ENCODE assay signal across 1 cellular context in the genomic region with DNA sequence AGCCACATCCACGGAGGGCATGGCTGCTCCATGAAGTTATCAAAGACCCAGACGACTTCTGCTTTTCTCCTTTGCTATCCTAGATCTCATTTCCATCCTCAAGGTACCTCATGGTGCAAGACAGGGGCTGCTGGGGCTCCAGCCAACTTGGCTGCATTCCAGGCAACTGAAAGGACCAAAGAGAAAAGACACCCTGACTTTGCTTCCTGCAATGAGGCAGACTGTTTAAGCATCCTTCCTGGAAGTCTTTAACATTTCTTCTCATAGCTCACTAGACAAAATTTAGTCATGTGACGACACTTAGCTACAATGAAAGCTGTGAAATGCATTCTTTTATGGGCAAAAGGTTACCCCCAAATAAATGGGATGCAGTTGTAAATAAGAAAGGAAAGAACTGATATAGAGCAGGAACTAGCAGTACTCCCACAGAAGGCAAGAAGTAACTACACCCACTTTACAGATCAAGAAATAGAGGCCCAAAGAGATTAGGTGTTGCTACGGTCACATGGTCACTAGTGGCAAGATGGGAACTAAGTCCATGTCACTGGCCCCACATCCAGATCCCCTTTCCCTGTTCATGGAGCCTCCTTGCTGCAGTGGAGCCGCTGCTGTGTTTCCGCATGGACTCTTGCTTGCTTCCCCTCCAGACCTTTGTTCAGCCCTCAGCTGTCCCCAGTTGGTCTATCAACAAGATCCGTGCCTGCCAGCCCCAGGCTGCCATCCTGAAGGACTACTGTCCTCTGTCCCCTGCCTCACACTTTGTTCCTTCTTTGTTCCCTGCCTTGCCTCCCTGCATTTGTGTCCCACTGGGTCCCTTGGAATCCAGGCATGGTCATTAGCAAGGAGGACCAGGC.
TF ChIP-seq lines count a peak whose summit lies in the region.

No MANE protein-coding gene starts in this region.

TF ChIP-seq in HepG2, 621 proteins besides CTCF, POLR2A, EP300 and RAD21 (continued from another document):
- TF ChIP-seq ZBTB46 (CRISPR knock-in tag; IDR thresholded peaks at IDR 0.05; ENCODE audit: borderline replicate concordance) (0 out of 2 replicates have a peak, but pooled peaks have one; percentile 58), ZNF362 (CRISPR knock-in tag; IDR thresholded peaks at IDR 0.05; ENCODE audit: borderline replicate concordance) (0 out of 2 replicates have a peak, but pooled peaks have one; percentile 1), RFXAP (CRISPR knock-in tag; IDR thresholded peaks at IDR 0.05; ENCODE audit: borderline replicate concordance) (no peak), ZFP36L1 (CRISPR knock-in tag; IDR thresholded peaks at IDR 0.05) (no peak), ZBTB38 (CRISPR knock-in tag; IDR thresholded peaks at IDR 0.05) (peak; percentile 46; the same call in 1 of the 2 replicates), DMAP1 (CRISPR knock-in tag; IDR thresholded peaks at IDR 0.05) (no peak), CENPT (CRISPR knock-in tag; IDR thresholded peaks at IDR 0.05; ENCODE audit: low read depth) (no peak), ZNF598 (CRISPR knock-in tag; IDR thresholded peaks at IDR 0.05; ENCODE audit: borderline replicate concordance) (peak; percentile 22; the same call in 1 of the 2 replicates), ZNF724P (CRISPR knock-in tag; IDR thresholded peaks at IDR 0.05; ENCODE audit: borderline replicate concordance) (no peak; the same call in 1 of the 2 replicates), BRD4 (CRISPR knock-in tag; IDR thresholded peaks at IDR 0.05) (no peak; the same call in 1 of the 2 replicates), CREB1 (IDR thresholded peaks at IDR 0.05) (no peak), CREB1 (CRISPR knock-in tag; IDR thresholded peaks at IDR 0.05) (no peak), PHB2 (IDR thresholded peaks at IDR 0.05; ENCODE audit: partially characterized antibody) (no peak), MAFG (CRISPR knock-in tag; IDR thresholded peaks at IDR 0.05) (no peak), ZNF574 (CRISPR knock-in tag; IDR thresholded peaks at IDR 0.05) (no peak), ZFP36 (IDR thresholded peaks at IDR 0.05; ENCODE audit: borderline replicate concordance, low read depth, low read length, partially characterized antibody) (no peak), ZBTB43 (CRISPR knock-in tag; conservative IDR thresholded peaks at IDR 0.05) (no peak), KDM3A (CRISPR knock-in tag; IDR thresholded peaks at IDR 0.05; ENCODE audit: low read depth) (no peak), ZNF337 (CRISPR knock-in tag; IDR thresholded peaks at IDR 0.05; ENCODE audit: borderline replicate concordance, low read depth) (no peak), BCL6 (CRISPR knock-in tag; IDR thresholded peaks at IDR 0.05) (0 out of 2 replicates have a peak, but pooled peaks have one; percentile 2), ZNF331 (CRISPR knock-in tag; IDR thresholded peaks at IDR 0.05) (no peak), NFKB2 (CRISPR knock-in tag; IDR thresholded peaks at IDR 0.05; ENCODE audit: borderline replicate concordance) (0 out of 2 replicates have a peak, but pooled peaks have one; percentile 8), TERF1 (CRISPR knock-in tag; IDR thresholded peaks at IDR 0.05) (no peak)
- TF ChIP-seq, protein P1, sequence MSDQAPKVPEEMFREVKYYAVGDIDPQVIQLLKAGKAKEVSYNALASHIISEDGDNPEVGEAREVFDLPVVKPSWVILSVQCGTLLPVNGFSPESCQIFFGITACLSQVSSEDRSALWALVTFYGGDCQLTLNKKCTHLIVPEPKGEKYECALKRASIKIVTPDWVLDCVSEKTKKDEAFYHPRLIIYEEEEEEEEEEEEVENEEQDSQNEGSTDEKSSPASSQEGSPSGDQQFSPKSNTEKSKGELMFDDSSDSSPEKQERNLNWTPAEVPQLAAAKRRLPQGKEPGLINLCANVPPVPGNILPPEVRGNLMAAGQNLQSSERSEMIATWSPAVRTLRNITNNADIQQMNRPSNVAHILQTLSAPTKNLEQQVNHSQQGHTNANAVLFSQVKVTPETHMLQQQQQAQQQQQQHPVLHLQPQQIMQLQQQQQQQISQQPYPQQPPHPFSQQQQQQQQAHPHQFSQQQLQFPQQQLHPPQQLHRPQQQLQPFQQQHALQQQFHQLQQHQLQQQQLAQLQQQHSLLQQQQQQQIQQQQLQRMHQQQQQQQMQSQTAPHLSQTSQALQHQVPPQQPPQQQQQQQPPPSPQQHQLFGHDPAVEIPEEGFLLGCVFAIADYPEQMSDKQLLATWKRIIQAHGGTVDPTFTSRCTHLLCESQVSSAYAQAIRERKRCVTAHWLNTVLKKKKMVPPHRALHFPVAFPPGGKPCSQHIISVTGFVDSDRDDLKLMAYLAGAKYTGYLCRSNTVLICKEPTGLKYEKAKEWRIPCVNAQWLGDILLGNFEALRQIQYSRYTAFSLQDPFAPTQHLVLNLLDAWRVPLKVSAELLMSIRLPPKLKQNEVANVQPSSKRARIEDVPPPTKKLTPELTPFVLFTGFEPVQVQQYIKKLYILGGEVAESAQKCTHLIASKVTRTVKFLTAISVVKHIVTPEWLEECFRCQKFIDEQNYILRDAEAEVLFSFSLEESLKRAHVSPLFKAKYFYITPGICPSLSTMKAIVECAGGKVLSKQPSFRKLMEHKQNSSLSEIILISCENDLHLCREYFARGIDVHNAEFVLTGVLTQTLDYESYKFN (CRISPR knock-in tag; conservative IDR thresholded peaks at IDR 0.05), result no peak
- TF ChIP-seq, protein P2, sequence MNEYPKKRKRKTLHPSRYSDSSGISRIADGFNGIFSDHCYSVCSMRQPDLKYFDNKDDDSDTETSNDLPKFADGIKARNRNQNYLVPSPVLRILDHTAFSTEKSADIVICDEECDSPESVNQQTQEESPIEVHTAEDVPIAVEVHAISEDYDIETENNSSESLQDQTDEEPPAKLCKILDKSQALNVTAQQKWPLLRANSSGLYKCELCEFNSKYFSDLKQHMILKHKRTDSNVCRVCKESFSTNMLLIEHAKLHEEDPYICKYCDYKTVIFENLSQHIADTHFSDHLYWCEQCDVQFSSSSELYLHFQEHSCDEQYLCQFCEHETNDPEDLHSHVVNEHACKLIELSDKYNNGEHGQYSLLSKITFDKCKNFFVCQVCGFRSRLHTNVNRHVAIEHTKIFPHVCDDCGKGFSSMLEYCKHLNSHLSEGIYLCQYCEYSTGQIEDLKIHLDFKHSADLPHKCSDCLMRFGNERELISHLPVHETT (CRISPR knock-in tag; conservative IDR thresholded peaks at IDR 0.05), result no peak
- TF ChIP-seq, protein P3, sequence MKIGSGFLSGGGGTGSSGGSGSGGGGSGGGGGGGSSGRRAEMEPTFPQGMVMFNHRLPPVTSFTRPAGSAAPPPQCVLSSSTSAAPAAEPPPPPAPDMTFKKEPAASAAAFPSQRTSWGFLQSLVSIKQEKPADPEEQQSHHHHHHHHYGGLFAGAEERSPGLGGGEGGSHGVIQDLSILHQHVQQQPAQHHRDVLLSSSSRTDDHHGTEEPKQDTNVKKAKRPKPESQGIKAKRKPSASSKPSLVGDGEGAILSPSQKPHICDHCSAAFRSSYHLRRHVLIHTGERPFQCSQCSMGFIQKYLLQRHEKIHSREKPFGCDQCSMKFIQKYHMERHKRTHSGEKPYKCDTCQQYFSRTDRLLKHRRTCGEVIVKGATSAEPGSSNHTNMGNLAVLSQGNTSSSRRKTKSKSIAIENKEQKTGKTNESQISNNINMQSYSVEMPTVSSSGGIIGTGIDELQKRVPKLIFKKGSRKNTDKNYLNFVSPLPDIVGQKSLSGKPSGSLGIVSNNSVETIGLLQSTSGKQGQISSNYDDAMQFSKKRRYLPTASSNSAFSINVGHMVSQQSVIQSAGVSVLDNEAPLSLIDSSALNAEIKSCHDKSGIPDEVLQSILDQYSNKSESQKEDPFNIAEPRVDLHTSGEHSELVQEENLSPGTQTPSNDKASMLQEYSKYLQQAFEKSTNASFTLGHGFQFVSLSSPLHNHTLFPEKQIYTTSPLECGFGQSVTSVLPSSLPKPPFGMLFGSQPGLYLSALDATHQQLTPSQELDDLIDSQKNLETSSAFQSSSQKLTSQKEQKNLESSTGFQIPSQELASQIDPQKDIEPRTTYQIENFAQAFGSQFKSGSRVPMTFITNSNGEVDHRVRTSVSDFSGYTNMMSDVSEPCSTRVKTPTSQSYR (CRISPR knock-in tag; IDR thresholded peaks at IDR 0.05; ENCODE audit: borderline replicate concordance), result no peak
- TF ChIP-seq, protein P4, sequence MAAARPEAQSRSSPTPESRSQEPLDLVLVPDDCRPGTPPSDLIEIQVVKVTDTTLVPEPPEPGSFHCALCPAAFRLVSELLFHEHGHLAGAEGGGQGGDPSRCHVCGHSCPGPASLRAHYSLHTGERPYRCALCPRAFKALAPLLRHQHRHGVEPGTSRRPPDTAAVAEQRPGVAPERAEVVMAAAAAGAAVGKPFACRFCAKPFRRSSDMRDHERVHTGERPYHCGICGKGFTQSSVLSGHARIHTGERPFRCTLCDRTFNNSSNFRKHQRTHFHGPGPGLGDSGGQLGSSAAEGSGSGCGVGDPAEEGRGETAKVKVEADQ (CRISPR knock-in tag; IDR thresholded peaks at IDR 0.05; ENCODE audit: borderline replicate concordance), result 0 out of 2 replicates have a peak, but pooled peaks have one; percentile 3
- TF ChIP-seq, protein P5, sequence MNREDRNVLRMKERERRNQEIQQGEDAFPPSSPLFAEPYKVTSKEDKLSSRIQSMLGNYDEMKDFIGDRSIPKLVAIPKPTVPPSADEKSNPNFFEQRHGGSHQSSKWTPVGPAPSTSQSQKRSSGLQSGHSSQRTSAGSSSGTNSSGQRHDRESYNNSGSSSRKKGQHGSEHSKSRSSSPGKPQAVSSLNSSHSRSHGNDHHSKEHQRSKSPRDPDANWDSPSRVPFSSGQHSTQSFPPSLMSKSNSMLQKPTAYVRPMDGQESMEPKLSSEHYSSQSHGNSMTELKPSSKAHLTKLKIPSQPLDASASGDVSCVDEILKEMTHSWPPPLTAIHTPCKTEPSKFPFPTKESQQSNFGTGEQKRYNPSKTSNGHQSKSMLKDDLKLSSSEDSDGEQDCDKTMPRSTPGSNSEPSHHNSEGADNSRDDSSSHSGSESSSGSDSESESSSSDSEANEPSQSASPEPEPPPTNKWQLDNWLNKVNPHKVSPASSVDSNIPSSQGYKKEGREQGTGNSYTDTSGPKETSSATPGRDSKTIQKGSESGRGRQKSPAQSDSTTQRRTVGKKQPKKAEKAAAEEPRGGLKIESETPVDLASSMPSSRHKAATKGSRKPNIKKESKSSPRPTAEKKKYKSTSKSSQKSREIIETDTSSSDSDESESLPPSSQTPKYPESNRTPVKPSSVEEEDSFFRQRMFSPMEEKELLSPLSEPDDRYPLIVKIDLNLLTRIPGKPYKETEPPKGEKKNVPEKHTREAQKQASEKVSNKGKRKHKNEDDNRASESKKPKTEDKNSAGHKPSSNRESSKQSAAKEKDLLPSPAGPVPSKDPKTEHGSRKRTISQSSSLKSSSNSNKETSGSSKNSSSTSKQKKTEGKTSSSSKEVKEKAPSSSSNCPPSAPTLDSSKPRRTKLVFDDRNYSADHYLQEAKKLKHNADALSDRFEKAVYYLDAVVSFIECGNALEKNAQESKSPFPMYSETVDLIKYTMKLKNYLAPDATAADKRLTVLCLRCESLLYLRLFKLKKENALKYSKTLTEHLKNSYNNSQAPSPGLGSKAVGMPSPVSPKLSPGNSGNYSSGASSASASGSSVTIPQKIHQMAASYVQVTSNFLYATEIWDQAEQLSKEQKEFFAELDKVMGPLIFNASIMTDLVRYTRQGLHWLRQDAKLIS (CRISPR knock-in tag; IDR thresholded peaks at IDR 0.05), result no peak
